Comparison of ENCODE assay signal across 28 cellular contexts in the genomic region with DNA sequence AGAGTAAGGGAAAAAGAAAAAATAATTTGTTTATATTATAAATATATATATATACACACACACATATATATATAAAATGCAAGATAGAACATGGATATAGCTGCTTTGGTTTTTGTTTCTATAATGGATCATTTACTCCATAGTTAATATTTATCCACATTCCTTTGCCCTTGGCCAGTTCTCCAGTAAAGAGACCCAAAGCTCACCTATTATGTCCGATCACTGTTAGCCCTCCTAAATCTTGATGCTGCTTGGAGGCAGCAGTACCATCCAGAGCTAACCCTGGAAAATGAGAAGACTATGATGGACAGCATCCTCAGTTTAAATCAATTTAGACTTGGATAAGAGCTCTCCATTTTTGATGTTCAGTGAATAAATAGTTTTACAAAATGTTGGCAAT.
"Had no signal": no experiment of that assay in that cellular context is flagged by ENCODE, and none has a peak within 500 bp of the region (broad histone marks: within the 10 kb centered on the region; RNA-seq: fewer than 3 reads in every experiment).

No MANE protein-coding gene starts in this region.

- ATAC-seq: foreskin keratinocyte; gastroesophageal sphincter; left colon; lower lobe of right lung; mucosa of descending colon; psoas muscle; stimulated activated naive CD8-positive, alpha-beta T cell treated with anti-CD3 and anti-CD28 coated beads, Interleukin-15, amount 100 ng/mL, for 72 hours had no signal

- H3K4me2 ChIP-seq: neural progenitor cell had no signal

- H3K4me3 ChIP-seq: coronary artery, esophagus muscularis mucosa, gastroesophageal sphincter, lower lobe of right lung, mucosa of descending colon, neural progenitor cell, psoas muscle, right lobe of liver, suprapubic skin, transverse colon, vagina had no signal

- H3K36me3 ChIP-seq: esophagus muscularis mucosa, gastroesophageal sphincter, lower lobe of right lung, neural progenitor cell, right lobe of liver, suprapubic skin, transverse colon, vagina had no signal

- H3K9me3 ChIP-seq: lower lobe of right lung, mucosa of descending colon, right lobe of liver, suprapubic skin, transverse colon, vagina had no signal

- FAIRE-seq: endothelial cell of umbilical vein, keratinocyte, small intestine had no signal

- DNase-seq: dermis blood vessel endothelial cell; effector memory CD4-positive, alpha-beta T cell; foreskin keratinocyte; glutamatergic neuron; left colon; left ventricle myocardium superior; lower lobe of right lung; mucosa of descending colon; naive B cell; posterior cingulate gyrus; psoas muscle; retina; right lobe of liver; small intestine; stimulated activated CD4-positive, alpha-beta T cell treated with anti-CD3 and anti-CD28 coated beads, Interleukin-15, amount 100 ng/mL, for 24 hours; stimulated activated CD4-positive, alpha-beta T cell treated with anti-CD3 and anti-CD28 coated beads, Interleukin-4, amount 100 ng/mL, for 1 hour; stimulated activated CD8-positive, alpha-beta memory T cell treated with anti-CD3 and anti-CD28 coated beads, Interleukin-4, amount 100 ng/mL, for 48 hours; stimulated activated naive CD4-positive, alpha-beta T cell; stimulated activated naive CD8-positive, alpha-beta T cell treated with anti-CD3 and anti-CD28 coated beads, Interleukin-15, amount 100 ng/mL, for 72 hours; transverse colon had no signal

- H3K9ac ChIP-seq: neural progenitor cell had no signal

- H2AFZ ChIP-seq: neural progenitor cell had no signal

- H3K27me3 ChIP-seq: esophagus muscularis mucosa, foreskin keratinocyte, gastroesophageal sphincter, neural progenitor cell, right lobe of liver, suprapubic skin, transverse colon, vagina had no signal

- H3K27ac ChIP-seq: esophagus muscularis mucosa, foreskin keratinocyte, gastroesophageal sphincter, lower lobe of right lung, neural progenitor cell, psoas muscle, right lobe of liver, suprapubic skin, transverse colon, vagina had no signal

- H3K4me1 ChIP-seq: foreskin keratinocyte, lower lobe of right lung, psoas muscle, right lobe of liver, suprapubic skin, transverse colon, vagina had no signal
